1 cellular context compared by ENCODE assay signal in the genomic region with DNA sequence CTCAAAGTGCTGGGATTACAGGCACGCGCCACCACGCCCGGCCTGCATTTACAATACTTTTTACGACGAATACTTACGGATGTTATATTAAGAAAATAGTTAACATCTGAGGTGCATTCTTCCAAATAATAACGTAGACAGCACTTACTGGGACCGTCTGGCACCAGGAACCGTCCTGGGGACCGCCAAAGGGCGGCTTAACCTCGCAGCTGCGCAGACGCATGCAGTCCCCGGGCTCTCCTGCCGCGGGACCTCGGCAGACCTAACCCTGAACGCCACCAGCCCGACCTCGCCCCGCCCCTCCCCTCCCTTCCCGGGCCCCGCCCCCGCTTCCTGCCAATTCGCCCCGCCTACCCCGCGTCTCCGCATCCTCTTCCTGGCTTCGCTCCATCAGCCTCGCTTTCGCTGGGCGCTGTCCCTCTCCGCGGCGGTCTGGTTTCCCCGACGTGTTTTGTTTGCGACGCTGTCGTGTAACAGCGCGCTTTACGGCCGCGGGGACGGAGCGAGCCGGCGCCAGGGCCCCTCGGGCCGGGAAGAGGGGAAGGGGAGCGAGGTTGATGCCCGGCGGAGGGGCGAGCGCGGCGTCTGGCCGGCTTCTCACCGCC.
TF ChIP-seq lines count a peak whose summit lies in the region.

A gene (plus strand): TSS at position 479 of the 605 bp plus-strand sequence. CDS start 79 bp downstream, at position 558.

TF ChIP-seq in K562, 482 proteins besides CTCF, POLR2A, EP300 and RAD21 (continued from another document and continues in another):
- TF ChIP-seq, protein P1, sequence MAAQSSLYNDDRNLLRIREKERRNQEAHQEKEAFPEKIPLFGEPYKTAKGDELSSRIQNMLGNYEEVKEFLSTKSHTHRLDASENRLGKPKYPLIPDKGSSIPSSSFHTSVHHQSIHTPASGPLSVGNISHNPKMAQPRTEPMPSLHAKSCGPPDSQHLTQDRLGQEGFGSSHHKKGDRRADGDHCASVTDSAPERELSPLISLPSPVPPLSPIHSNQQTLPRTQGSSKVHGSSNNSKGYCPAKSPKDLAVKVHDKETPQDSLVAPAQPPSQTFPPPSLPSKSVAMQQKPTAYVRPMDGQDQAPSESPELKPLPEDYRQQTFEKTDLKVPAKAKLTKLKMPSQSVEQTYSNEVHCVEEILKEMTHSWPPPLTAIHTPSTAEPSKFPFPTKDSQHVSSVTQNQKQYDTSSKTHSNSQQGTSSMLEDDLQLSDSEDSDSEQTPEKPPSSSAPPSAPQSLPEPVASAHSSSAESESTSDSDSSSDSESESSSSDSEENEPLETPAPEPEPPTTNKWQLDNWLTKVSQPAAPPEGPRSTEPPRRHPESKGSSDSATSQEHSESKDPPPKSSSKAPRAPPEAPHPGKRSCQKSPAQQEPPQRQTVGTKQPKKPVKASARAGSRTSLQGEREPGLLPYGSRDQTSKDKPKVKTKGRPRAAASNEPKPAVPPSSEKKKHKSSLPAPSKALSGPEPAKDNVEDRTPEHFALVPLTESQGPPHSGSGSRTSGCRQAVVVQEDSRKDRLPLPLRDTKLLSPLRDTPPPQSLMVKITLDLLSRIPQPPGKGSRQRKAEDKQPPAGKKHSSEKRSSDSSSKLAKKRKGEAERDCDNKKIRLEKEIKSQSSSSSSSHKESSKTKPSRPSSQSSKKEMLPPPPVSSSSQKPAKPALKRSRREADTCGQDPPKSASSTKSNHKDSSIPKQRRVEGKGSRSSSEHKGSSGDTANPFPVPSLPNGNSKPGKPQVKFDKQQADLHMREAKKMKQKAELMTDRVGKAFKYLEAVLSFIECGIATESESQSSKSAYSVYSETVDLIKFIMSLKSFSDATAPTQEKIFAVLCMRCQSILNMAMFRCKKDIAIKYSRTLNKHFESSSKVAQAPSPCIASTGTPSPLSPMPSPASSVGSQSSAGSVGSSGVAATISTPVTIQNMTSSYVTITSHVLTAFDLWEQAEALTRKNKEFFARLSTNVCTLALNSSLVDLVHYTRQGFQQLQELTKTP (IDR thresholded peaks at IDR 0.05; ENCODE audit: low read depth in 1 of 2, partially characterized antibody in 2 of 2), result peak in 1 of 2 experiments; percentile 25
- TF ChIP-seq SP1 (CRISPR knock-in tag; IDR thresholded peaks at IDR 0.05) (no peak), CREM (IDR thresholded peaks at IDR 0.05; ENCODE audit: low read depth) (peak; percentile 94), KDM5B (IDR thresholded peaks at IDR 0.05; ENCODE audit: insufficient replicate concordance, low read depth, low read length) (peak; percentile 95), POLR2H (tag; IDR thresholded peaks at IDR 0.05; ENCODE audit: low read depth) (peak; percentile 91), POLR2AphosphoS5 (IDR thresholded peaks at IDR 0.05; ENCODE audit: control insufficient read depth, insufficient read depth, low read depth, low read length) (peak; percentile 83), BRD9 (IDR thresholded peaks at IDR 0.05; ENCODE audit: low read depth, partially characterized antibody) (no peak), BRCA1 (IDR thresholded peaks at IDR 0.05) (no peak), BRCA1 (CRISPR knock-in tag; IDR thresholded peaks at IDR 0.05) (no peak), DACH1 (IDR thresholded peaks at IDR 0.05; ENCODE audit: partially characterized antibody) (peak; percentile 19), SMAD4 (CRISPR knock-in tag; conservative IDR thresholded peaks at IDR 0.05) (0 out of 2 replicates have a peak, but pooled peaks have one; percentile 38), BMI1 (IDR thresholded peaks at IDR 0.05; ENCODE audit: low read length) (no peak), PHF8 (IDR thresholded peaks at IDR 0.05; ENCODE audit: borderline replicate concordance, low read length) (peak; percentile 58), SIN3B (IDR thresholded peaks at IDR 0.05; ENCODE audit: low read depth) (no peak), HCFC1 (IDR thresholded peaks at IDR 0.05; ENCODE audit: low read depth, low read length) (peak; percentile 54; the same call in 1 of the 2 replicates), KHSRP (IDR thresholded peaks at IDR 0.05) (no peak), FOXP1 (CRISPR knock-in tag; IDR thresholded peaks at IDR 0.05) (no peak), ILK (tag; IDR thresholded peaks at IDR 0.05; ENCODE audit: borderline replicate concordance, low read depth) (no peak), EHMT2 (IDR thresholded peaks at IDR 0.05) (no peak), DIDO1 (tag; IDR thresholded peaks at IDR 0.05; ENCODE audit: low read depth) (no peak), CXXC5 (CRISPR knock-in tag; IDR thresholded peaks at IDR 0.05) (peak; percentile 72)
- TF ChIP-seq, protein P2, sequence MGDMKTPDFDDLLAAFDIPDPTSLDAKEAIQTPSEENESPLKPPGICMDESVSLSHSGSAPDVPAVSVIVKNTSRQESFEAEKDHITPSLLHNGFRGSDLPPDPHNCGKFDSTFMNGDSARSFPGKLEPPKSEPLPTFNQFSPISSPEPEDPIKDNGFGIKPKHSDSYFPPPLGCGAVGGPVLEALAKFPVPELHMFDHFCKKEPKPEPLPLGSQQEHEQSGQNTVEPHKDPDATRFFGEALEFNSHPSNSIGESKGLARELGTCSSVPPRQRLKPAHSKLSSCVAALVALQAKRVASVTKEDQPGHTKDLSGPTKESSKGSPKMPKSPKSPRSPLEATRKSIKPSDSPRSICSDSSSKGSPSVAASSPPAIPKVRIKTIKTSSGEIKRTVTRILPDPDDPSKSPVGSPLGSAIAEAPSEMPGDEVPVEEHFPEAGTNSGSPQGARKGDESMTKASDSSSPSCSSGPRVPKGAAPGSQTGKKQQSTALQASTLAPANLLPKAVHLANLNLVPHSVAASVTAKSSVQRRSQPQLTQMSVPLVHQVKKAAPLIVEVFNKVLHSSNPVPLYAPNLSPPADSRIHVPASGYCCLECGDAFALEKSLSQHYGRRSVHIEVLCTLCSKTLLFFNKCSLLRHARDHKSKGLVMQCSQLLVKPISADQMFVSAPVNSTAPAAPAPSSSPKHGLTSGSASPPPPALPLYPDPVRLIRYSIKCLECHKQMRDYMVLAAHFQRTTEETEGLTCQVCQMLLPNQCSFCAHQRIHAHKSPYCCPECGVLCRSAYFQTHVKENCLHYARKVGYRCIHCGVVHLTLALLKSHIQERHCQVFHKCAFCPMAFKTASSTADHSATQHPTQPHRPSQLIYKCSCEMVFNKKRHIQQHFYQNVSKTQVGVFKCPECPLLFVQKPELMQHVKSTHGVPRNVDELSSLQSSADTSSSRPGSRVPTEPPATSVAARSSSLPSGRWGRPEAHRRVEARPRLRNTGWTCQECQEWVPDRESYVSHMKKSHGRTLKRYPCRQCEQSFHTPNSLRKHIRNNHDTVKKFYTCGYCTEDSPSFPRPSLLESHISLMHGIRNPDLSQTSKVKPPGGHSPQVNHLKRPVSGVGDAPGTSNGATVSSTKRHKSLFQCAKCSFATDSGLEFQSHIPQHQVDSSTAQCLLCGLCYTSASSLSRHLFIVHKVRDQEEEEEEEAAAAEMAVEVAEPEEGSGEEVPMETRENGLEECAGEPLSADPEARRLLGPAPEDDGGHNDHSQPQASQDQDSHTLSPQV (IDR thresholded peaks at IDR 0.05), result 0 out of 2 replicates have a peak, but pooled peaks have one; percentile 47
- TF ChIP-seq, protein P3, sequence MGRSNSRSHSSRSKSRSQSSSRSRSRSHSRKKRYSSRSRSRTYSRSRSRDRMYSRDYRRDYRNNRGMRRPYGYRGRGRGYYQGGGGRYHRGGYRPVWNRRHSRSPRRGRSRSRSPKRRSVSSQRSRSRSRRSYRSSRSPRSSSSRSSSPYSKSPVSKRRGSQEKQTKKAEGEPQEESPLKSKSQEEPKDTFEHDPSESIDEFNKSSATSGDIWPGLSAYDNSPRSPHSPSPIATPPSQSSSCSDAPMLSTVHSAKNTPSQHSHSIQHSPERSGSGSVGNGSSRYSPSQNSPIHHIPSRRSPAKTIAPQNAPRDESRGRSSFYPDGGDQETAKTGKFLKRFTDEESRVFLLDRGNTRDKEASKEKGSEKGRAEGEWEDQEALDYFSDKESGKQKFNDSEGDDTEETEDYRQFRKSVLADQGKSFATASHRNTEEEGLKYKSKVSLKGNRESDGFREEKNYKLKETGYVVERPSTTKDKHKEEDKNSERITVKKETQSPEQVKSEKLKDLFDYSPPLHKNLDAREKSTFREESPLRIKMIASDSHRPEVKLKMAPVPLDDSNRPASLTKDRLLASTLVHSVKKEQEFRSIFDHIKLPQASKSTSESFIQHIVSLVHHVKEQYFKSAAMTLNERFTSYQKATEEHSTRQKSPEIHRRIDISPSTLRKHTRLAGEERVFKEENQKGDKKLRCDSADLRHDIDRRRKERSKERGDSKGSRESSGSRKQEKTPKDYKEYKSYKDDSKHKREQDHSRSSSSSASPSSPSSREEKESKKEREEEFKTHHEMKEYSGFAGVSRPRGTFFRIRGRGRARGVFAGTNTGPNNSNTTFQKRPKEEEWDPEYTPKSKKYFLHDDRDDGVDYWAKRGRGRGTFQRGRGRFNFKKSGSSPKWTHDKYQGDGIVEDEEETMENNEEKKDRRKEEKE (IDR thresholded peaks at IDR 0.05; ENCODE audit: borderline replicate concordance in 1 of 2, control insufficient read depth in 1 of 2, low read depth in 2 of 2, low read length in 1 of 2), result 0 out of 4 replicates have a peak, but pooled peaks of 1 of the 2 experiments have one; percentile 50
- TF ChIP-seq, protein P4, sequence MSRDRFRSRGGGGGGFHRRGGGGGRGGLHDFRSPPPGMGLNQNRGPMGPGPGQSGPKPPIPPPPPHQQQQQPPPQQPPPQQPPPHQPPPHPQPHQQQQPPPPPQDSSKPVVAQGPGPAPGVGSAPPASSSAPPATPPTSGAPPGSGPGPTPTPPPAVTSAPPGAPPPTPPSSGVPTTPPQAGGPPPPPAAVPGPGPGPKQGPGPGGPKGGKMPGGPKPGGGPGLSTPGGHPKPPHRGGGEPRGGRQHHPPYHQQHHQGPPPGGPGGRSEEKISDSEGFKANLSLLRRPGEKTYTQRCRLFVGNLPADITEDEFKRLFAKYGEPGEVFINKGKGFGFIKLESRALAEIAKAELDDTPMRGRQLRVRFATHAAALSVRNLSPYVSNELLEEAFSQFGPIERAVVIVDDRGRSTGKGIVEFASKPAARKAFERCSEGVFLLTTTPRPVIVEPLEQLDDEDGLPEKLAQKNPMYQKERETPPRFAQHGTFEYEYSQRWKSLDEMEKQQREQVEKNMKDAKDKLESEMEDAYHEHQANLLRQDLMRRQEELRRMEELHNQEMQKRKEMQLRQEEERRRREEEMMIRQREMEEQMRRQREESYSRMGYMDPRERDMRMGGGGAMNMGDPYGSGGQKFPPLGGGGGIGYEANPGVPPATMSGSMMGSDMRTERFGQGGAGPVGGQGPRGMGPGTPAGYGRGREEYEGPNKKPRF (IDR thresholded peaks at IDR 0.05; ENCODE audit: low read depth, low read length), result no peak
- TF ChIP-seq, protein P5, sequence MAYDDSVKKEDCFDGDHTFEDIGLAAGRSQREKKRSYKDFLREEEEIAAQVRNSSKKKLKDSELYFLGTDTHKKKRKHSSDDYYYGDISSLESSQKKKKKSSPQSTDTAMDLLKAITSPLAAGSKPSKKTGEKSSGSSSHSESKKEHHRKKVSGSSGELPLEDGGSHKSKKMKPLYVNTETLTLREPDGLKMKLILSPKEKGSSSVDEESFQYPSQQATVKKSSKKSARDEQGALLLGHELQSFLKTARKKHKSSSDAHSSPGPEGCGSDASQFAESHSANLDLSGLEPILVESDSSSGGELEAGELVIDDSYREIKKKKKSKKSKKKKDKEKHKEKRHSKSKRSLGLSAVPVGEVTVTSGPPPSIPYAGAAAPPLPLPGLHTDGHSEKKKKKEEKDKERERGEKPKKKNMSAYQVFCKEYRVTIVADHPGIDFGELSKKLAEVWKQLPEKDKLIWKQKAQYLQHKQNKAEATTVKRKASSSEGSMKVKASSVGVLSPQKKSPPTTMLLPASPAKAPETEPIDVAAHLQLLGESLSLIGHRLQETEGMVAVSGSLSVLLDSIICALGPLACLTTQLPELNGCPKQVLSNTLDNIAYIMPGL (CRISPR knock-in tag; IDR thresholded peaks at IDR 0.05), result peak; percentile 75
- TF ChIP-seq, protein P6, sequence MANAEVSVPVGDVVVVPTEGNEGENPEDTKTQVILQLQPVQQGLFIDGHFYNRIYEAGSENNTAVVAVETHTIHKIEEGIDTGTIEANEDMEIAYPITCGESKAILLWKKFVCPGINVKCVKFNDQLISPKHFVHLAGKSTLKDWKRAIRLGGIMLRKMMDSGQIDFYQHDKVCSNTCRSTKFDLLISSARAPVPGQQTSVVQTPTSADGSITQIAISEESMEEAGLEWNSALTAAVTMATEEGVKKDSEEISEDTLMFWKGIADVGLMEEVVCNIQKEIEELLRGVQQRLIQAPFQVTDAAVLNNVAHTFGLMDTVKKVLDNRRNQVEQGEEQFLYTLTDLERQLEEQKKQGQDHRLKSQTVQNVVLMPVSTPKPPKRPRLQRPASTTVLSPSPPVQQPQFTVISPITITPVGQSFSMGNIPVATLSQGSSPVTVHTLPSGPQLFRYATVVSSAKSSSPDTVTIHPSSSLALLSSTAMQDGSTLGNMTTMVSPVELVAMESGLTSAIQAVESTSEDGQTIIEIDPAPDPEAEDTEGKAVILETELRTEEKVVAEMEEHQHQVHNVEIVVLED (CRISPR knock-in tag; IDR thresholded peaks at IDR 0.05), result 0 out of 2 replicates have a peak, but pooled peaks have one; percentile 31
